23 cellular contexts compared by ENCODE assay signal in genomic region chr17:34987232-34987631, GRCh38.
"Had no signal": no experiment of that assay in that cellular context is flagged by ENCODE, and none has a peak within 500 bp of the region (broad histone marks: within the 10 kb centered on the region; RNA-seq: fewer than 3 reads in every experiment).

No MANE protein-coding gene starts in this region.

- H3K9me2 ChIP-seq: SK-N-SH had no signal

- H3K9me3 ChIP-seq: breast epithelium, SJCRH30, SK-N-SH had no signal

- H3K27ac ChIP-seq: breast epithelium, SJCRH30 had no signal

- ATAC-seq: activated CD8-positive, alpha-beta memory T cell treated with anti-CD3 and anti-CD28 coated beads, Interleukin-2, amount 10 ng/mL, durations not matched to agents 7 days and 5 days had no signal

- H3K27me3 ChIP-seq: breast epithelium, SJCRH30 had no signal

- DNase-seq: activated CD4-positive, alpha-beta T cell treated with anti-CD3 and anti-CD28 coated beads for 48 hours; activated CD4-positive, alpha-beta T cell treated with anti-CD3 and anti-CD28 coated beads, Interleukin-2, amount 50 U/mL, for 4 hours; activated CD4-positive, CD25-positive, alpha-beta regulatory T cell treated with anti-CD3 and anti-CD28 coated beads, Interleukin-2, amount 50 U/mL, for 72 hours; activated CD8-positive, alpha-beta memory T cell treated with anti-CD3 and anti-CD28 coated beads, Interleukin-2, amount 10 ng/mL, durations not matched to agents 7 days and 5 days; activated effector memory CD4-positive, alpha-beta T cell treated with Interleukin-2 at 50 U/mL for 16 hours; activated naive CD4-positive, alpha-beta T cell; activated T-cell treated with anti-CD3 and anti-CD28 coated beads, Interleukin-2, amount 50 U/mL, for 24 hours; aorta; caudate nucleus; NCI-H1105; NCI-H1436; NCI-H1694 treated with DMSO at 0.1 percent for 48 hours; NCI-H2029 treated with DMSO at 0.1 percent for 48 hours; NCI-H345; NCI-H510A treated with DMSO at 0.1 percent for 48 hours; NCI-H69; NK-92 treated with Interleukin-12 subunit alpha and Interleukin-12 subunit beta, amount 100 ng/mL, for 24 hours; SJCRH30; SK-N-SH; T-helper 1 cell had no signal

- H3K27me3 Mint-ChIP-seq: activated CD8-positive, alpha-beta memory T cell treated with anti-CD3 and anti-CD28 coated beads, Interleukin-2, amount 10 ng/mL, durations not matched to agents 7 days and 5 days; activated naive CD4-positive, alpha-beta T cell treated with anti-CD3 and anti-CD28 coated beads, Interleukin-2, amount 50 U/mL, for 24 hours; activated T-cell treated with anti-CD3 and anti-CD28 coated beads, Interleukin-2, amount 50 U/mL, for 24 hours had no signal

- H3K4me3 ChIP-seq: breast epithelium, SJCRH30 had no signal

- H3K36me3 ChIP-seq: breast epithelium had no signal

- H3K27ac Mint-ChIP-seq: activated CD8-positive, alpha-beta memory T cell treated with anti-CD3 and anti-CD28 coated beads, Interleukin-2, amount 10 ng/mL, durations not matched to agents 7 days and 5 days; activated naive CD4-positive, alpha-beta T cell treated with anti-CD3 and anti-CD28 coated beads, Interleukin-2, amount 50 U/mL, for 24 hours; activated T-cell treated with anti-CD3 and anti-CD28 coated beads, Interleukin-2, amount 50 U/mL, for 24 hours; activated T-helper 1 cell treated with anti-CD3 and anti-CD28 coated beads, Interleukin-12 subunit alpha, Interleukin-12 subunit beta, Interleukin-2, Interleukin-4 antibody, amounts not matched to agents 30 ng/mL and 10 ng/mL and 1 ng/mL, durations not matched to agents 14 hours and 24 hours and 36 hours had no signal

- H3K4me3 Mint-ChIP-seq: activated CD8-positive, alpha-beta memory T cell treated with anti-CD3 and anti-CD28 coated beads, Interleukin-2, amount 10 ng/mL, durations not matched to agents 7 days and 5 days; activated naive CD4-positive, alpha-beta T cell treated with anti-CD3 and anti-CD28 coated beads, Interleukin-2, amount 50 U/mL, for 24 hours; activated T-cell treated with anti-CD3 and anti-CD28 coated beads, Interleukin-2, amount 50 U/mL, for 24 hours; activated T-helper 1 cell treated with anti-CD3 and anti-CD28 coated beads, Interleukin-12 subunit alpha, Interleukin-12 subunit beta, Interleukin-2, Interleukin-4 antibody, amounts not matched to agents 30 ng/mL and 10 ng/mL and 1 ng/mL, durations not matched to agents 14 hours and 24 hours and 36 hours had no signal

- H3K4me1 ChIP-seq: breast epithelium, SJCRH30 had no signal

- H3K4me2 ChIP-seq: SK-N-SH had no signal

- H3K9me3 Mint-ChIP-seq: activated naive CD4-positive, alpha-beta T cell treated with anti-CD3 and anti-CD28 coated beads, Interleukin-2, amount 50 U/mL, for 24 hours; activated T-cell treated with anti-CD3 and anti-CD28 coated beads, Interleukin-2, amount 50 U/mL, for 24 hours; activated T-helper 1 cell treated with anti-CD3 and anti-CD28 coated beads, Interleukin-12 subunit alpha, Interleukin-12 subunit beta, Interleukin-2, Interleukin-4 antibody, amounts not matched to agents 30 ng/mL and 10 ng/mL and 1 ng/mL, durations not matched to agents 14 hours and 24 hours and 36 hours had no signal

- H3K9ac ChIP-seq: SK-N-SH had no signal
